In genomic region chr6:30200551-30201281, GRCh38 we compare ENCODE assay signal across 12 cellular contexts. TPM values are rescaled to one million over a fixed set of nuclear protein-coding genes. Genes with fewer than 3 reads are reported as not detected.
DNase-seq lines count a peak whose midpoint lies in the region; ATAC-seq and TF ChIP-seq lines count a peak whose summit lies in the region.
"Had no signal": no experiment of that assay in that cellular context is flagged by ENCODE, and none has a peak within 500 bp of the region (broad histone marks: within the 10 kb centered on the region; RNA-seq: fewer than 3 reads in every experiment).

No MANE protein-coding gene starts in this region.

- intact Hi-C loops in CD14-positive monocyte (cut with micrococcal nuclease) (no loop called here), lower leg skin (cut with DNase I; ENCODE audit: low total_unique reads) (no loop called here)

- TF ChIP-seq CTCF in CD14-positive monocyte (IDR thresholded peaks at IDR 0.05) = no peak
- TF ChIP-seq CTCF in HL-60 (IDR thresholded peaks at IDR 0.05; ENCODE audit: insufficient read depth, low read length) = no peak
- TF ChIP-seq CTCF in lower leg skin (IDR thresholded peaks at IDR 0.05) = no peak
- no peak for TF ChIP-seq CTCF in brain microvascular endothelial cell (IDR thresholded peaks at IDR 0.05; ENCODE audit: low read depth, low read length, missing control alignments)

- WGBS in lower leg skin, 2 donors = 75 to 78% methylated on average over 6 of the region's 6 CpGs

- no peak for TF ChIP-seq POLR2A in lower leg skin (IDR thresholded peaks at IDR 0.05)

- H3K27me3 ChIP-seq in HL-60 (ENCODE audit: insufficient read depth, poor library complexity, severe bottlenecking) = no peaks in the 10 kb centered on the region
- H3K27me3 ChIP-seq in brain microvascular endothelial cell (replicated peaks) = no peaks in the 10 kb centered on the region

- peaks cover 24% of the 10 kb centered on the region for H3K36me3 ChIP-seq in brain microvascular endothelial cell (replicated peaks)

- H3K4me3 ChIP-seq in HL-60 (replicated peaks; ENCODE audit: insufficient read depth, low read length) = no peak overlapping the region
- no peak overlapping the region for H3K4me3 ChIP-seq in lower leg skin (ENCODE audit: low read depth, poor library complexity, severe bottlenecking)
- H3K4me3 ChIP-seq in brain microvascular endothelial cell (ENCODE audit: low read depth, low read length) = no peak overlapping the region

- peak; percentile 31 for ATAC-seq in activated T-helper 17 cell treated with anti-CD3 and anti-CD28 coated beads, Interleukin-2, amount 50 U/mL, for 72 hours (replicated peaks)
- ATAC-seq: Panc1 had no signal

- peak overlapping the region; percentile 35 for H3K27ac ChIP-seq in HL-60 (replicated peaks)
- H3K27ac ChIP-seq in brain microvascular endothelial cell = no peak overlapping the region

- H3K27ac Mint-ChIP-seq in CD14-positive monocyte = peak overlapping the region; percentile 81 to 92 (median 90)
- H3K27ac Mint-ChIP-seq in activated T-helper 17 cell treated with anti-CD3 and anti-CD28 coated beads, Interleukin-2, amount 50 U/mL, for 72 hours = peak overlapping the region; percentile 53

- peaks cover 44 to 64% of the 10 kb centered on the region in 2 donors for H3K36me3 Mint-ChIP-seq in CD14-positive monocyte
- peaks cover 86% of the 10 kb centered on the region for H3K36me3 Mint-ChIP-seq in activated T-helper 17 cell treated with anti-CD3 and anti-CD28 coated beads, Interleukin-2, amount 50 U/mL, for 72 hours (ENCODE audit: low read depth)

- in situ Hi-C loops in brain microvascular endothelial cell (cut with HindIII; ENCODE audit: low pct_ligation_motif_present, low sequenced_read_pairs) = no loop called here

- H3K27me3 Mint-ChIP-seq in CD14-positive monocyte (ENCODE audit: low read depth in 3 of 3) = peaks cover 0 to 2% (median 0%) of the 10 kb centered on the region in 3 donors
- no peaks in the 10 kb centered on the region for H3K27me3 Mint-ChIP-seq in activated T-helper 17 cell treated with anti-CD3 and anti-CD28 coated beads, Interleukin-2, amount 50 U/mL, for 72 hours

- peaks cover 59% of the 10 kb centered on the region for H3K4me1 Mint-ChIP-seq in CD14-positive monocyte
- peaks cover 11% of the 10 kb centered on the region for H3K4me1 Mint-ChIP-seq in activated T-helper 17 cell treated with anti-CD3 and anti-CD28 coated beads, Interleukin-2, amount 50 U/mL, for 72 hours

- DNase-seq in CD14-positive monocyte (ENCODE audit: low spot score) = peak; percentile 63
- peak; percentile 64 for DNase-seq in GM19238 (ENCODE audit: insufficient read length, low spot score)
- DNase-seq in HL-60 (ENCODE audit: low read depth in 1 of 2, low spot score in 1 of 2) = peak; percentile 61 to 82
- no peak for DNase-seq in amygdala (lab: John Stamatoyannopoulos, UW)
- no peak for DNase-seq in lower leg skin (ENCODE audit: low spot score in 2 of 2)
- no peak for DNase-seq in brain microvascular endothelial cell
- no peak for DNase-seq in NCI-H2196 (lab: John Stamatoyannopoulos, UW; ENCODE audit: unreplicated experiment)
- DNase-seq: activated T-cell treated with anti-CD3 and anti-CD28 coated beads, Interleukin-2, amount 50 U/mL, for 1 hour; COR-L47 had no signal

- H3K9me3 Mint-ChIP-seq in CD14-positive monocyte = peaks cover 0 to 3% (median 0%) of the 10 kb centered on the region in 7 donors
- no peaks in the 10 kb centered on the region for H3K9me3 Mint-ChIP-seq in activated T-helper 17 cell treated with anti-CD3 and anti-CD28 coated beads, Interleukin-2, amount 50 U/mL, for 72 hours

- H3K4me3 Mint-ChIP-seq in CD14-positive monocyte = peak overlapping the region in 1 of 2 donors; percentile 59
- no peak overlapping the region for H3K4me3 Mint-ChIP-seq in activated T-helper 17 cell treated with anti-CD3 and anti-CD28 coated beads, Interleukin-2, amount 50 U/mL, for 72 hours

RNA-seq across cellular contexts. Expression of gene TRIM26, which starts 12.5 kb away (rescaled TPM):
- polyA plus RNA-seq in CD14-positive monocyte = 10 to 100 TPM; 16.4 to 26.0 TPM
- total RNA-seq in activated T-helper 17 cell treated with anti-CD3 and anti-CD28 coated beads, Interleukin-2, amount 50 U/mL, for 72 hours = 10 to 100 TPM; 37.6 to 67.0 TPM
- 10 to 100 TPM; 40.4 to 57.4 (median 50.7) TPM for total RNA-seq in lower leg skin

RNA-seq across cellular contexts. Expression of gene TRIM15, which starts 37.4 kb away (rescaled TPM):
- polyA plus RNA-seq in CD14-positive monocyte = not detected
- not detected for total RNA-seq in activated T-helper 17 cell treated with anti-CD3 and anti-CD28 coated beads, Interleukin-2, amount 50 U/mL, for 72 hours
- 1 to 10 TPM in 3 of 4 donors, under 1 TPM in 1; 0.98 to 4.3 (median 1.1) TPM for total RNA-seq in lower leg skin
- total RNA-seq: renal cortical epithelial cell had no signal

RNA-seq across cellular contexts. Expression of gene TRIM10, which starts 39.7 kb away (rescaled TPM):
- polyA plus RNA-seq in CD14-positive monocyte = not detected
- total RNA-seq in activated T-helper 17 cell treated with anti-CD3 and anti-CD28 coated beads, Interleukin-2, amount 50 U/mL, for 72 hours = under 1 TPM in 1 of 2 donors, not detected in 1; 0.16 TPM
- 1 to 10 TPM in 1 of 4 donors, under 1 TPM in 3; 0.13 to 1.1 (median 0.64) TPM for total RNA-seq in lower leg skin
- total RNA-seq: renal cortical epithelial cell had no signal

Comparison
In these comparisons a context has a peak if more than half of its experiments do, and no peak if none do; other contexts are left out.
1. DNase-seq: peak in CD14-positive monocyte (single experiment), GM19238 (single experiment) and HL-60 (2 of 2); none in amygdala (0 of 56), lower leg skin (0 of 2), brain microvascular endothelial cell (single experiment) and NCI-H2196 (single experiment).